8 cellular contexts compared by ENCODE assay signal in the genomic region with DNA sequence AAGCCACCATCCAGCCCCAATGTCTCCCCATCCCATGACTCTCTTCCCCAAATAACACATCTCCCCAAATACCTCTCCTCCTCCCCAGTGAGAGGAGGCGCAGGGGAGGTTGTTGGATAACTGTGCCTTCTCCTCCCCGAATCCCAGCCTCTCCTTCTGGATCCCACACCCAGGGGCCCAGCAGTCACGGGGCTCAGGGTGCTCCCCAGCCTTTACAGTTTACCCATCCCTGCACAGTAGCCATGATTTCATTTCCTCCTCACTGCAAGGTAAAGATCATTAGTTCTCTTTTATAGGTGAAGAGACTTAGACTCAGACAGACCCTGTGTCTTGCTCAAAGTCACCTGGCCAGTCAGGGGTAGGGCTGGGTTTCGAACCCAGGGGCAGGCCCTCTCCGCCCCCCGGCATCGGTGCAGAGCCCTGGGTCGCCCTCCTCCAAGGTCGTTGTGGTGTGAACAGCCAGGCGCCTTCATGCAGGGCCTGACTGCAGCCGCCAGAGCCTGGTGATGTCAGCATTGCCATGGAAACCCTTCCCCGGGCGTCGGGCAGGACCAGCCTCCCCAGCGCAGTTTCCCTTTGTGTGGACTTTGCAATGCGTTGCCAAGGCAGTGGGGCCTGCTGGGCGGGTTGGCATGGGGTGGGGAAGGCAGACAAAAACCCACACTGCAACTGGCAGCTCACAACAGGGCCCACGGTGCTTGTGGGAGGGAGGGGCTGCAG. TPM values are rescaled to one million over a fixed set of nuclear protein-coding genes. Genes with fewer than 3 reads are reported as not detected.
DNase-seq lines count a peak whose midpoint lies in the region; ATAC-seq, FAIRE-seq and TF ChIP-seq lines count a peak whose summit lies in the region.

No MANE protein-coding gene starts in this region.

- H3K4me1 Mint-ChIP-seq in activated T-cell treated with anti-CD3 and anti-CD28 coated beads, Interleukin-2, amount 50 U/mL, for 24 hours (ENCODE audit: low read depth), result peaks cover 47% of the 10 kb centered on the region

- no peaks in the 10 kb centered on the region for H3K9me3 ChIP-seq in endothelial cell of umbilical vein (replicated peaks; ENCODE audit: control insufficient read depth, insufficient read depth, low read length)

- POLR2A ChIA-PET in endothelial cell of umbilical vein (lab: Charles Lee), result no interaction called here

- dilution Hi-C loops in endothelial cell of umbilical vein (cut with MboI; ENCODE audit: extremely low pct_ligation_motif_present, low sequenced_read_pairs), result no loop called here

- no peaks in the 10 kb centered on the region for H3K27me3 ChIP-seq in endothelial cell of umbilical vein (ENCODE audit: control insufficient read depth in 2 of 2, insufficient read depth in 2 of 2, low read length in 2 of 2)

- H3K27ac ChIP-seq in endothelial cell of umbilical vein (ENCODE audit: insufficient read depth, low read depth, low read length), result no peak overlapping the region

- CTCF ChIA-PET in endothelial cell of umbilical vein (lab: Charles Lee), result interaction anchor here (1.2 kb wide), 1 partner anchor 66 kb away, joined by 3 read pairs; no protein-coding TSS in a partner anchor

- DNase-seq in D341Med (ENCODE audit: low spot score) (peak; percentile 66), NOMO-1 treated with DMSO at 0.1 percent for 48 hours (lab: John Stamatoyannopoulos, UW; ENCODE audit: unreplicated experiment) (peak; percentile 54), endothelial cell of umbilical vein (ENCODE audit: low read depth, low spot score) (peak; percentile 81), mesenteric fat pad (ENCODE audit: low spot score) (peak; percentile 93)
- peak; percentile 77 for DNase-seq in activated T-cell treated with anti-CD3 and anti-CD28 coated beads, Interleukin-2, amount 50 U/mL, for 24 hours
- DNase-seq in stimulated activated CD8-positive, alpha-beta memory T cell treated with anti-CD3 and anti-CD28 coated beads, Interleukin-15, amount 100 ng/mL, for 1 hour (ENCODE audit: low read depth), result peak; percentile 67

- no peak overlapping the region for H3K9ac ChIP-seq in endothelial cell of umbilical vein (replicated peaks; ENCODE audit: extremely low read depth, insufficient read depth, low read length)

- H3K9me1 ChIP-seq in endothelial cell of umbilical vein (replicated peaks; ENCODE audit: control insufficient read depth, extremely low read depth, insufficient read depth, low read length), result no peaks in the 10 kb centered on the region

- peak overlapping the region; percentile 9 for H2AFZ ChIP-seq in endothelial cell of umbilical vein (ENCODE audit: low read depth, low read length)

- peak; percentile 73 for FAIRE-seq in endothelial cell of umbilical vein (lab: Jason Lieb, UNC)

- no peak overlapping the region for H3K4me3 ChIP-seq in endothelial cell of umbilical vein (replicated peaks in 1 of 3; ENCODE audit: insufficient read depth in 1 of 3, low read depth in 1 of 3, low read length in 3 of 3)

- H3K4me2 ChIP-seq in endothelial cell of umbilical vein (ENCODE audit: insufficient read depth, low read length), result no peak overlapping the region

- peaks cover 4% of the 10 kb centered on the region for H3K4me1 ChIP-seq in endothelial cell of umbilical vein (ENCODE audit: control insufficient read depth, extremely low read depth, insufficient read depth, low read length)

- peak; percentile 80 for ATAC-seq in HG03432 (IDR thresholded peaks at IDR 0.05; ENCODE audit: unreplicated experiment)
- ATAC-seq in GM18867 (IDR thresholded peaks at IDR 0.05; ENCODE audit: unreplicated experiment), result no peak

- intact Hi-C loops in endothelial cell of umbilical vein (cut with micrococcal nuclease), result loop anchor here (1.0 to 2.0 kb wide), 2 partner anchors 12 to 53 kb away; a partner anchor contains a TSS

- TF ChIP-seq POLR2A in endothelial cell of umbilical vein (IDR thresholded peaks at IDR 0.05; ENCODE audit: low read depth, low read length), result no peak

- peak overlapping the region; percentile 35 for H3K4me3 Mint-ChIP-seq in activated T-cell treated with anti-CD3 and anti-CD28 coated beads, Interleukin-2, amount 50 U/mL, for 24 hours

- H3K36me3 ChIP-seq in endothelial cell of umbilical vein (ENCODE audit: control insufficient read depth in 2 of 2, extremely low read depth in 1 of 2, insufficient read depth in 2 of 2, low read length in 2 of 2), result no peaks in the 10 kb centered on the region

- H3K79me2 ChIP-seq in endothelial cell of umbilical vein (ENCODE audit: control insufficient read depth, insufficient read depth, low read length), result no peaks in the 10 kb centered on the region

- no peak for TF ChIP-seq CTCF in endothelial cell of umbilical vein (IDR thresholded peaks at IDR 0.05; ENCODE audit: extremely low read depth in 1 of 2, insufficient read depth in 1 of 2, low read depth in 1 of 2, low read length in 2 of 2)

- H3K9me3 Mint-ChIP-seq in activated T-cell treated with anti-CD3 and anti-CD28 coated beads, Interleukin-2, amount 50 U/mL, for 24 hours, result no peaks in the 10 kb centered on the region

- peak overlapping the region; percentile 91 for H3K27ac Mint-ChIP-seq in activated T-cell treated with anti-CD3 and anti-CD28 coated beads, Interleukin-2, amount 50 U/mL, for 24 hours

- H3K36me3 Mint-ChIP-seq in activated T-cell treated with anti-CD3 and anti-CD28 coated beads, Interleukin-2, amount 50 U/mL, for 24 hours (ENCODE audit: low read depth), result no peaks in the 10 kb centered on the region

- BruUV-seq in endothelial cell of umbilical vein (replicated peaks; lab: Mats Ljungman, UMichigan), result no TSS peak

- H3K27me3 Mint-ChIP-seq in activated T-cell treated with anti-CD3 and anti-CD28 coated beads, Interleukin-2, amount 50 U/mL, for 24 hours, result no peaks in the 10 kb centered on the region

- no peaks in the 10 kb centered on the region for H4K20me1 ChIP-seq in endothelial cell of umbilical vein (replicated peaks; ENCODE audit: control insufficient read depth, extremely low read depth, insufficient read depth, low read length)

TF ChIP-seq in endothelial cell of umbilical vein, 7 proteins besides CTCF, POLR2A, EP300 and RAD21:
- TF ChIP-seq POLR2AphosphoS5 (IDR thresholded peaks at IDR 0.05; ENCODE audit: insufficient read depth, low read depth, low read length) (no peak), JUN (IDR thresholded peaks at IDR 0.05; ENCODE audit: borderline replicate concordance, insufficient read depth, insufficient read length, low read depth) (no peak), MYC (IDR thresholded peaks at IDR 0.05; ENCODE audit: low read depth, low read length) (no peak), GATA2 (IDR thresholded peaks at IDR 0.05; ENCODE audit: insufficient read depth, insufficient read length, low read depth, low read length) (no peak), FOS (IDR thresholded peaks at IDR 0.05; ENCODE audit: borderline replicate concordance, insufficient read depth, low read length) (no peak), EZH2 (IDR thresholded peaks at IDR 0.05; ENCODE audit: borderline replicate concordance, low read depth, low read length, severe bottlenecking) (no peak)
- TF ChIP-seq, protein P1, sequence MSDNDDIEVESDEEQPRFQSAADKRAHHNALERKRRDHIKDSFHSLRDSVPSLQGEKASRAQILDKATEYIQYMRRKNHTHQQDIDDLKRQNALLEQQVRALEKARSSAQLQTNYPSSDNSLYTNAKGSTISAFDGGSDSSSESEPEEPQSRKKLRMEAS (IDR thresholded peaks at IDR 0.05; ENCODE audit: insufficient read depth, insufficient read length), result no peak

RNA-seq across cellular contexts. Expression of a gene that starts 53.3 kb away (rescaled TPM):
- total RNA-seq in endothelial cell of umbilical vein (12.9 and 13.0 TPM in 2 replicates), mesenteric fat pad (70.7 TPM)
- polyA plus RNA-seq in endothelial cell of umbilical vein, result 3.3 and 4.2 TPM in 2 replicates
- 3.3 and 3.6 TPM in 2 replicates for polyA plus RNA-seq in endothelial cell of umbilical vein (2011; cell fraction: cytosol; rRNA removed)
- polyA plus RNA-seq in endothelial cell of umbilical vein (2011; cell fraction: nucleus; rRNA removed), result 2.3 and 2.6 TPM in 2 replicates
- polyA plus RNA-seq in endothelial cell of umbilical vein (2012), result 10.7 and 13.5 TPM in 2 replicates
- polyA minus RNA-seq in endothelial cell of umbilical vein, result 5.9 and 6.1 TPM in 2 replicates
- polyA minus RNA-seq in endothelial cell of umbilical vein (2011; cell fraction: cytosol; rRNA and poly(A)+ RNA removed), result 103 TPM
- 3.0 and 9.5 TPM in 2 replicates for polyA minus RNA-seq in endothelial cell of umbilical vein (2011; cell fraction: nucleus; rRNA and poly(A)+ RNA removed)
